Comparison of ENCODE assay signal across 2 cellular contexts in the genomic region with DNA sequence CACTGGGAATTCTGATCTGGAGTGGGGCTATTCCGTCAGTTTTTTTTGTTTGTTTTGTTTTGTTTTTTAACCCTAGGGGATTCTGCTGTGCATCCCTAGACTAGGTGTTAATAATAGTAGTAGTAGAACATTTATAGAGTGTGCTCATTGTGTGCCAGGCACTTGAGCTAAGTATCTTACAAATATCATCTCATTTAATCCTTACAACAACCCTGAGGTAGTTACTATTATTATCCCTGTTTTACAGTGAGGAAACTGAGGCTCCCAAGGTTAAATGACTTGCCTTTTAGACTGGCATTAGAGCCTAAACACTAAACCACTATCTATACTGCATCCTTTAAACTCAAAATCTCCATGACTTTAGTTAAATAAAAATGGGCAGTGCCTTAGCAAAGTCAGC.
TF ChIP-seq lines count a peak whose summit lies in the region.

No MANE protein-coding gene starts in this region.

TF ChIP-seq in HepG2, 621 proteins besides CTCF, POLR2A, EP300 and RAD21 (continued from another document):
- TF ChIP-seq, protein P1, sequence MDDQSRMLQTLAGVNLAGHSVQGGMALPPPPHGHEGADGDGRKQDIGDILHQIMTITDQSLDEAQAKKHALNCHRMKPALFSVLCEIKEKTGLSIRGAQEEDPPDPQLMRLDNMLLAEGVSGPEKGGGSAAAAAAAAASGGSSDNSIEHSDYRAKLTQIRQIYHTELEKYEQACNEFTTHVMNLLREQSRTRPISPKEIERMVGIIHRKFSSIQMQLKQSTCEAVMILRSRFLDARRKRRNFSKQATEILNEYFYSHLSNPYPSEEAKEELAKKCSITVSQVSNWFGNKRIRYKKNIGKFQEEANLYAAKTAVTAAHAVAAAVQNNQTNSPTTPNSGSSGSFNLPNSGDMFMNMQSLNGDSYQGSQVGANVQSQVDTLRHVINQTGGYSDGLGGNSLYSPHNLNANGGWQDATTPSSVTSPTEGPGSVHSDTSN (CRISPR knock-in tag; IDR thresholded peaks at IDR 0.05; ENCODE audit: borderline replicate concordance): no peak
- TF ChIP-seq SP5 (CRISPR knock-in tag; IDR thresholded peaks at IDR 0.05; ENCODE audit: borderline replicate concordance, low read depth) (no peak), ZNF337 (CRISPR knock-in tag; IDR thresholded peaks at IDR 0.05; ENCODE audit: borderline replicate concordance, low read depth) (no peak)
- TF ChIP-seq, protein P2, sequence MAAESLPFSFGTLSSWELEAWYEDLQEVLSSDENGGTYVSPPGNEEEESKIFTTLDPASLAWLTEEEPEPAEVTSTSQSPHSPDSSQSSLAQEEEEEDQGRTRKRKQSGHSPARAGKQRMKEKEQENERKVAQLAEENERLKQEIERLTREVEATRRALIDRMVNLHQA (CRISPR knock-in tag; IDR thresholded peaks at IDR 0.05): no peak

TF ChIP-seq in HEK293, 187 proteins besides CTCF, POLR2A, EP300 and RAD21 (continued from another document):
- TF ChIP-seq, protein P3, sequence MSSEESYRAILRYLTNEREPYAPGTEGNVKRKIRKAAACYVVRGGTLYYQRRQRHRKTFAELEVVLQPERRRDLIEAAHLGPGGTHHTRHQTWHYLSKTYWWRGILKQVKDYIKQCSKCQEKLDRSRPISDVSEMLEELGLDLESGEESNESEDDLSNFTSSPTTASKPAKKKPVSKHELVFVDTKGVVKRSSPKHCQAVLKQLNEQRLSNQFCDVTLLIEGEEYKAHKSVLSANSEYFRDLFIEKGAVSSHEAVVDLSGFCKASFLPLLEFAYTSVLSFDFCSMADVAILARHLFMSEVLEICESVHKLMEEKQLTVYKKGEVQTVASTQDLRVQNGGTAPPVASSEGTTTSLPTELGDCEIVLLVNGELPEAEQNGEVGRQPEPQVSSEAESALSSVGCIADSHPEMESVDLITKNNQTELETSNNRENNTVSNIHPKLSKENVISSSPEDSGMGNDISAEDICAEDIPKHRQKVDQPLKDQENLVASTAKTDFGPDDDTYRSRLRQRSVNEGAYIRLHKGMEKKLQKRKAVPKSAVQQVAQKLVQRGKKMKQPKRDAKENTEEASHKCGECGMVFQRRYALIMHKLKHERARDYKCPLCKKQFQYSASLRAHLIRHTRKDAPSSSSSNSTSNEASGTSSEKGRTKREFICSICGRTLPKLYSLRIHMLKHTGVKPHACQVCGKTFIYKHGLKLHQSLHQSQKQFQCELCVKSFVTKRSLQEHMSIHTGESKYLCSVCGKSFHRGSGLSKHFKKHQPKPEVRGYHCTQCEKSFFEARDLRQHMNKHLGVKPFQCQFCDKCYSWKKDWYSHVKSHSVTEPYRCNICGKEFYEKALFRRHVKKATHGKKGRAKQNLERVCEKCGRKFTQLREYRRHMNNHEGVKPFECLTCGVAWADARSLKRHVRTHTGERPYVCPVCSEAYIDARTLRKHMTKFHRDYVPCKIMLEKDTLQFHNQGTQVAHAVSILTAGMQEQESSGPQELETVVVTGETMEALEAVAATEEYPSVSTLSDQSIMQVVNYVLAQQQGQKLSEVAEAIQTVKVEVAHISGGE (tag by site-specific recombination; conservative IDR thresholded peaks at IDR 0.05; ENCODE audit: low read depth): no peak
- TF ChIP-seq TRIM28 (IDR thresholded peaks at IDR 0.05; ENCODE audit: borderline replicate concordance, low read length) (no peak), KLF16 (tag by site-specific recombination; IDR thresholded peaks at IDR 0.05) (no peak), ZNF366 (tag by site-specific recombination; conservative IDR thresholded peaks at IDR 0.05) (no peak)
- TF ChIP-seq, protein P4, sequence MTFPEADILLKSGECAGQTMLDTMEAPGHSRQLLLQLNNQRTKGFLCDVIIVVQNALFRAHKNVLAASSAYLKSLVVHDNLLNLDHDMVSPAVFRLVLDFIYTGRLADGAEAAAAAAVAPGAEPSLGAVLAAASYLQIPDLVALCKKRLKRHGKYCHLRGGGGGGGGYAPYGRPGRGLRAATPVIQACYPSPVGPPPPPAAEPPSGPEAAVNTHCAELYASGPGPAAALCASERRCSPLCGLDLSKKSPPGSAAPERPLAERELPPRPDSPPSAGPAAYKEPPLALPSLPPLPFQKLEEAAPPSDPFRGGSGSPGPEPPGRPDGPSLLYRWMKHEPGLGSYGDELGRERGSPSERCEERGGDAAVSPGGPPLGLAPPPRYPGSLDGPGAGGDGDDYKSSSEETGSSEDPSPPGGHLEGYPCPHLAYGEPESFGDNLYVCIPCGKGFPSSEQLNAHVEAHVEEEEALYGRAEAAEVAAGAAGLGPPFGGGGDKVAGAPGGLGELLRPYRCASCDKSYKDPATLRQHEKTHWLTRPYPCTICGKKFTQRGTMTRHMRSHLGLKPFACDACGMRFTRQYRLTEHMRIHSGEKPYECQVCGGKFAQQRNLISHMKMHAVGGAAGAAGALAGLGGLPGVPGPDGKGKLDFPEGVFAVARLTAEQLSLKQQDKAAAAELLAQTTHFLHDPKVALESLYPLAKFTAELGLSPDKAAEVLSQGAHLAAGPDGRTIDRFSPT (tag by site-specific recombination; IDR thresholded peaks at IDR 0.05): no peak
